In the genomic region with DNA sequence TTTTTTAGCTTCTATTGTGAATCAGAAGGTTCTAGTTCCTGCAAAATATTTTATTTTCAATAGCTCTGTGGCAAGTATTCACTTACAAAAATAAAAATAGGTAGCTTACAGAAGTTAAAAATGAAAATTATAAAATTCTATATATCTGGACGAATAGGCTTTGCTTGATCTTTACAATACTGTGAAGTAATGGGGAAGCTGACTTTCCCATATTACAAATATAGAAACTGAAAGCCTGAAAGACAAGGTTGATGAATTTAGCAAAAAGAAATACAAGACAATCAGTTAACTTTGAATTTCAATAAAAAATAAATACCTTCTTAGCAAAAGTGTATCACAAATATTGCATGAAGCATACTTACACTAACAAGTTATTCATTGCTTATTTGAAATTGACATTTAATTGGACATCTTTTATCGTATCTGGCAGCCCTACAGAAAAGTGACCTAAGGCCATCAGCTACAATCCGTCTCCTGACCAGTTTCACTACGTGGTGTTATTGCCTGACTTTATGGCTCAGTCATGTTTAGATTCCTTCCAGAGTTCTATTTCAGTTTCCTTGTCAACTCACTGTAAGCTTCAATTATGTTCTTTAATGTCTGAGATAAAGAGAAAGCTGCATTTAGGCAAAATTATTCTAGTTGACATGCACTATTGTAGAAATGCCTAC, we compare ENCODE assay signal across 19 cellular contexts.
DNase-seq lines count a peak whose midpoint lies in the region; ATAC-seq and TF ChIP-seq lines count a peak whose summit lies in the region.
"Had no signal": no experiment of that assay in that cellular context is flagged by ENCODE, and none has a peak within 500 bp of the region (broad histone marks: within the 10 kb centered on the region; RNA-seq: fewer than 3 reads in every experiment).

No MANE protein-coding gene starts in this region.

- H3K27me3 Mint-ChIP-seq in activated T-helper 17 cell treated with anti-CD3 and anti-CD28 coated beads, Interleukin-2, amount 50 U/mL, for 72 hours = no peaks in the 10 kb centered on the region
- H3K27me3 Mint-ChIP-seq in CD14-positive monocyte (ENCODE audit: low read depth in 3 of 3) = peaks cover 0 to 2% (median 0%) of the 10 kb centered on the region in 3 donors

- H3K36me3 Mint-ChIP-seq in activated T-helper 17 cell treated with anti-CD3 and anti-CD28 coated beads, Interleukin-2, amount 50 U/mL, for 72 hours (ENCODE audit: low read depth) = no peaks in the 10 kb centered on the region
- H3K36me3 Mint-ChIP-seq in CD14-positive monocyte = no peaks in the 10 kb centered on the region
- H3K36me3 Mint-ChIP-seq: activated naive CD4-positive, alpha-beta T cell treated with anti-CD3 and anti-CD28 coated beads, Interleukin-2, amount 50 U/mL, for 72 hours had no signal

- TF ChIP-seq CTCF in CD14-positive monocyte (IDR thresholded peaks at IDR 0.05) = no peak

- no peak overlapping the region for H3K4me3 Mint-ChIP-seq in activated T-helper 17 cell treated with anti-CD3 and anti-CD28 coated beads, Interleukin-2, amount 50 U/mL, for 72 hours
- no peak overlapping the region for H3K4me3 Mint-ChIP-seq in CD14-positive monocyte

- DNase-seq in NOMO-1 treated with DMSO at 0.1 percent for 48 hours (lab: John Stamatoyannopoulos, UW; ENCODE audit: unreplicated experiment) (peak; percentile 43), NOMO-1 treated with dmso at 0.1 percent for 144 hours (lab: John Stamatoyannopoulos, UW; ENCODE audit: unreplicated experiment) (no peak), dedifferentiated amniotic fluid mesenchymal stem cell (ENCODE audit: extremely low spot score) (no peak), Right ventricle myocardium superior (no peak), CD14-positive monocyte (ENCODE audit: low spot score) (no peak)
- DNase-seq: 8988T; activated CD4-positive, alpha-beta T cell treated with anti-CD3 and anti-CD28 coated beads, Interleukin-2, amount 50 U/mL, for 1 hour; foreskin melanocyte; left cardiac atrium; midbrain; MV-4-11; NCI-H2081 treated with DMSO at 0.1 percent for 48 hours; NCI-H526; PC-9; stimulated activated naive CD4-positive, alpha-beta T cell had no signal

- ATAC-seq in HG02610 (IDR thresholded peaks at IDR 0.05; ENCODE audit: unreplicated experiment) (peak; percentile 59), HG03571 (IDR thresholded peaks at IDR 0.05; ENCODE audit: unreplicated experiment) (peak; percentile 54), Right ventricle myocardium superior (ENCODE audit: poor library complexity) (no peak)
- ATAC-seq in activated T-helper 17 cell treated with anti-CD3 and anti-CD28 coated beads, Interleukin-2, amount 50 U/mL, for 72 hours (replicated peaks) = no peak
- ATAC-seq: activated naive CD4-positive, alpha-beta T cell treated with anti-CD3 and anti-CD28 coated beads, Interleukin-2, amount 50 U/mL, for 72 hours; left cardiac atrium had no signal

- intact Hi-C loops in Right ventricle myocardium superior (cut with DNase I) (no loop called here), CD14-positive monocyte (cut with micrococcal nuclease) (no loop called here)

- H3K4me1 Mint-ChIP-seq in activated T-helper 17 cell treated with anti-CD3 and anti-CD28 coated beads, Interleukin-2, amount 50 U/mL, for 72 hours = no peaks in the 10 kb centered on the region
- H3K4me1 Mint-ChIP-seq in CD14-positive monocyte = no peaks in the 10 kb centered on the region

- H3K9me3 Mint-ChIP-seq in activated T-helper 17 cell treated with anti-CD3 and anti-CD28 coated beads, Interleukin-2, amount 50 U/mL, for 72 hours = peaks cover 8% of the 10 kb centered on the region
- H3K9me3 Mint-ChIP-seq in CD14-positive monocyte = no peaks in the 10 kb centered on the region
- H3K9me3 Mint-ChIP-seq: activated naive CD4-positive, alpha-beta T cell treated with anti-CD3 and anti-CD28 coated beads, Interleukin-2, amount 50 U/mL, for 72 hours had no signal

- H3K27ac Mint-ChIP-seq in activated T-helper 17 cell treated with anti-CD3 and anti-CD28 coated beads, Interleukin-2, amount 50 U/mL, for 72 hours = no peak overlapping the region
- no peak overlapping the region for H3K27ac Mint-ChIP-seq in CD14-positive monocyte
- H3K27ac Mint-ChIP-seq: activated naive CD4-positive, alpha-beta T cell treated with anti-CD3 and anti-CD28 coated beads, Interleukin-2, amount 50 U/mL, for 72 hours had no signal

Comparison
In these comparisons a context has a peak if more than half of its experiments do, and no peak if none do; other contexts are left out.
1. ATAC-seq: peak in HG02610 (single experiment) and HG03571 (single experiment); none in activated T-helper 17 cell treated with anti-CD3 and anti-CD28 coated beads, Interleukin-2, amount 50 U/mL, for 72 hours (single experiment) and Right ventricle myocardium superior (single experiment).